In the genomic region with DNA sequence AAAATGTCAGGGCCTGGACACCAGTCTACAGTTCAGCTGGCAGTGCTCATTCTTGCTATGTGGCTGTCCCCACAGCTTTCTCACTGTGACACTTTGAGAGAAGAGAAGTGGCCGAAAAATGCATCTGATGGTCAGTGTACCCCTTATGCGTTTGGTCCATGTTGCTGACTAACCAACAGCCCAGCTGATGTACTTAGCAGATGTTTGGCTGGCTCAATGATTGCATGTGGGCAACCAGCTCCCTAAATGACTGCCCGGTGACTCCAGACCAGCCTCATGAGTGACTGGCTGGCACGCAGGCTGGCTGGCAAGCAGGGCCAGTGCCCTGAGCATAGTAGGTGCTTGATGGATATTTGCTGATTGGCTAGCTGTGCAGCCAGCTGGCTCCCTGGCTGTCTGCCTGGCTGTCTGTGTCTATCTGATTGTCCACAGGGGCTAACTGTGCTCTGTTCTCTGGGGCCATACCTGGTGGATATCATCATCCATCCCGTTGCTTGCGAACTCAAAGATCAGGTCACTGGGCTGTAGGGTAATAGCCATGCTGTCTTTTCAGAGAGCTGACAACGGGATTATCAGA, we compare ENCODE assay signal across 17 cellular contexts. TPM values are rescaled to one million over a fixed set of nuclear protein-coding genes. Genes with fewer than 3 reads are reported as not detected.
DNase-seq lines count a peak whose midpoint lies in the region; ATAC-seq and TF ChIP-seq lines count a peak whose summit lies in the region.
"Had no signal": no experiment of that assay in that cellular context is flagged by ENCODE, and none has a peak within 500 bp of the region (broad histone marks: within the 10 kb centered on the region; RNA-seq: fewer than 3 reads in every experiment).

No MANE protein-coding gene starts in this region.

- peaks cover 21% of the 10 kb centered on the region for H3K4me1 ChIP-seq in GM23248 (ENCODE audit: insufficient read depth)
- H3K4me1 ChIP-seq in osteoblast (ENCODE audit: insufficient read depth, low read length), result peaks cover 14% of the 10 kb centered on the region

- in situ Hi-C loops in GM23248 (cut with MboI), result no loop called here

- H3K4me3 ChIP-seq in GM23248, result no peak overlapping the region
- H3K4me3 ChIP-seq in osteoblast (ENCODE audit: insufficient read depth, low read length), result no peak overlapping the region
- H3K4me3 ChIP-seq: dorsolateral prefrontal cortex, ovary, transverse colon had no signal

- WGBS in GM23248 (ENCODE audit: low coverage in 1 of 2, low lambda C conversion rate in 2 of 2, missing lambda C conversion rate in 2 of 2), 2 experiments, result 73 to 84% methylated on average over 7 of the region's 7 CpGs

- intact Hi-C loops in activated T-helper 2 cell treated with anti-CD3 and anti-CD28 coated beads, Interferon-gamma antibody, Interleukin-2, Interleukin-4, amounts not matched to agents 10 μg/mL and 5 μg/mL and 100 μg/mL, durations not matched to agents 14 hours and 24 hours and 36 hours (cut with micrococcal nuclease), result loop anchor here (5.0 kb wide), 1 partner anchor 186 kb away; the partner anchor contains the start of gene ZNF280C
- intact Hi-C loops in posterior cingulate gyrus (cut with DNase I), result loop anchor here (1.0 to 5.0 kb wide), 2 partner anchors 41 to 111 kb away; no protein-coding TSS in a partner anchor

- ATAC-seq in GM21825 (IDR thresholded peaks at IDR 0.05; ENCODE audit: unreplicated experiment), result no peak

- H3K27me3 ChIP-seq in GM23248 (replicated peaks; ENCODE audit: insufficient read depth), result no peaks in the 10 kb centered on the region
- no peaks in the 10 kb centered on the region for H3K27me3 ChIP-seq in osteoblast (ENCODE audit: insufficient read depth, low read length)
- H3K27me3 ChIP-seq: brain microvascular endothelial cell, ovary, transverse colon had no signal

- 0 out of 2 replicates have a peak overlapping the region, but pooled peaks have one; percentile 68 for H3K27ac ChIP-seq in GM23248
- H3K27ac ChIP-seq in osteoblast (ENCODE audit: low read depth, low read length), result no peak overlapping the region
- H3K27ac ChIP-seq: brain microvascular endothelial cell, dorsolateral prefrontal cortex had no signal

- no peaks in the 10 kb centered on the region for H3K27me3 Mint-ChIP-seq in activated CD4-positive, alpha-beta T cell treated with anti-CD3 and anti-CD28 coated beads, Interleukin-2, amount 10 ng/mL, durations not matched to agents 7 days and 5 days
- H3K27me3 Mint-ChIP-seq in activated T-helper 2 cell treated with anti-CD3 and anti-CD28 coated beads, Interferon-gamma antibody, Interleukin-2, Interleukin-4, amounts not matched to agents 10 μg/mL and 5 μg/mL and 100 μg/mL, durations not matched to agents 14 hours and 24 hours and 36 hours (ENCODE audit: low read depth), result no peaks in the 10 kb centered on the region
- H3K27me3 Mint-ChIP-seq: activated CD4-positive, alpha-beta T cell treated with anti-CD3 and anti-CD28 coated beads, Interleukin-2, amount 10 ng/mL, durations not matched to agents 24 days and 14 days had no signal

- no peak overlapping the region for H3K9ac ChIP-seq in GM23248

- peak overlapping the region; percentile 55 for H3K4me3 Mint-ChIP-seq in activated CD4-positive, alpha-beta T cell treated with anti-CD3 and anti-CD28 coated beads, Interleukin-2, amount 10 ng/mL, durations not matched to agents 7 days and 5 days
- no peak overlapping the region for H3K4me3 Mint-ChIP-seq in activated T-helper 2 cell treated with anti-CD3 and anti-CD28 coated beads, Interferon-gamma antibody, Interleukin-2, Interleukin-4, amounts not matched to agents 10 μg/mL and 5 μg/mL and 100 μg/mL, durations not matched to agents 14 hours and 24 hours and 36 hours (ENCODE audit: low read depth)

- peaks cover 56% of the 10 kb centered on the region for H3K4me1 Mint-ChIP-seq in activated CD4-positive, alpha-beta T cell treated with anti-CD3 and anti-CD28 coated beads, Interleukin-2, amount 10 ng/mL, durations not matched to agents 7 days and 5 days
- H3K4me1 Mint-ChIP-seq in activated T-helper 2 cell treated with anti-CD3 and anti-CD28 coated beads, Interferon-gamma antibody, Interleukin-2, Interleukin-4, amounts not matched to agents 10 μg/mL and 5 μg/mL and 100 μg/mL, durations not matched to agents 14 hours and 24 hours and 36 hours (ENCODE audit: low read depth), result peaks cover 37% of the 10 kb centered on the region

- no peaks in the 10 kb centered on the region for H3F3A ChIP-seq in GM23248 (ENCODE audit: insufficient read depth)

- peaks cover 36% of the 10 kb centered on the region for H3K79me2 ChIP-seq in GM23248 (ENCODE audit: insufficient read depth)
- peaks cover 31% of the 10 kb centered on the region for H3K79me2 ChIP-seq in osteoblast (ENCODE audit: insufficient read depth, low read length)

- TF ChIP-seq CTCF in osteoblast (IDR thresholded peaks at IDR 0.05; ENCODE audit: extremely low read depth, low read depth, low read length), result no peak

- H3K9me3 Mint-ChIP-seq in activated CD4-positive, alpha-beta T cell treated with anti-CD3 and anti-CD28 coated beads, Interleukin-2, amount 10 ng/mL, durations not matched to agents 7 days and 5 days, result no peaks in the 10 kb centered on the region
- H3K9me3 Mint-ChIP-seq in activated T-helper 2 cell treated with anti-CD3 and anti-CD28 coated beads, Interferon-gamma antibody, Interleukin-2, Interleukin-4, amounts not matched to agents 10 μg/mL and 5 μg/mL and 100 μg/mL, durations not matched to agents 14 hours and 24 hours and 36 hours, result no peaks in the 10 kb centered on the region
- H3K9me3 Mint-ChIP-seq: activated CD4-positive, alpha-beta T cell treated with anti-CD3 and anti-CD28 coated beads, Interleukin-2, amount 10 ng/mL, durations not matched to agents 24 days and 14 days had no signal

- DNase-seq in activated CD4-positive, alpha-beta T cell treated with anti-CD3 and anti-CD28 coated beads, Interleukin-2, amount 10 ng/mL, durations not matched to agents 7 days and 5 days, result no peak
- no peak for DNase-seq in activated CD4-positive, alpha-beta T cell treated with anti-CD3 and anti-CD28 coated beads for 4 hours
- DNase-seq in GM23248 (peak; percentile 30), osteoblast (ENCODE audit: insufficient read length, low spot score, missing footprints) (peak; percentile 53), posterior cingulate gyrus (no peak)
- no peak for DNase-seq in activated T-helper 2 cell treated with anti-CD3 and anti-CD28 coated beads, Interferon-gamma antibody, Interleukin-2, Interleukin-4, amounts not matched to agents 10 μg/mL and 5 μg/mL and 100 μg/mL, durations not matched to agents 14 hours and 24 hours and 36 hours (ENCODE audit: low spot score)
- DNase-seq in activated CD4-positive, alpha-beta T cell treated with anti-CD3 and anti-CD28 coated beads, Interleukin-2, amount 50 U/mL, for 1 hour, result no peak
- DNase-seq: activated CD4-positive, alpha-beta T cell treated with anti-CD3 and anti-CD28 coated beads, Interleukin-2, amount 10 ng/mL, durations not matched to agents 24 days and 14 days; activated effector memory CD4-positive, alpha-beta T cell treated with Interleukin-2 at 50 U/mL for 16 hours; brain microvascular endothelial cell; dorsolateral prefrontal cortex; NCI-H1105 treated with DMSO at 0.1 percent for 48 hours; NK-92 treated with Interleukin-12 subunit alpha and Interleukin-12 subunit beta, amount 100 ng/mL, for 24 hours; ovary; SIG-M5; transverse colon had no signal

- H3K9me3 ChIP-seq in GM23248 (ENCODE audit: low read depth) (no peaks in the 10 kb centered on the region), osteoblast (ENCODE audit: low read depth, low read length) (no peaks in the 10 kb centered on the region)
- H3K9me3 ChIP-seq: ovary, transverse colon had no signal

- POLR2A ChIA-PET in activated CD4-positive, alpha-beta T cell treated with anti-CD3 and anti-CD28 coated beads, Interleukin-2, amount 10 ng/mL, durations not matched to agents 7 days and 5 days (lab: Charles Lee), result no interaction called here

- CTCF ChIA-PET in activated CD4-positive, alpha-beta T cell treated with anti-CD3 and anti-CD28 coated beads, Interleukin-2, amount 10 ng/mL, durations not matched to agents 7 days and 5 days (lab: Charles Lee), result interaction anchor here (0.6 to 4.0 kb wide), 12 partner anchors 13 to 114 kb away, joined by 3 to 29 read pairs (median 6); partner anchors contain the start of gene AIFM1

- H3K9me2 ChIP-seq in GM23248 (ENCODE audit: insufficient read depth), result no peaks in the 10 kb centered on the region

- H4K20me1 ChIP-seq in GM23248 (ENCODE audit: insufficient read depth) (no peaks in the 10 kb centered on the region), osteoblast (ENCODE audit: insufficient read depth, low read length) (peaks cover 14% of the 10 kb centered on the region)

- H3K27ac Mint-ChIP-seq in activated CD4-positive, alpha-beta T cell treated with anti-CD3 and anti-CD28 coated beads, Interleukin-2, amount 10 ng/mL, durations not matched to agents 7 days and 5 days, result peak overlapping the region; percentile 84
- H3K27ac Mint-ChIP-seq in activated T-helper 2 cell treated with anti-CD3 and anti-CD28 coated beads, Interferon-gamma antibody, Interleukin-2, Interleukin-4, amounts not matched to agents 10 μg/mL and 5 μg/mL and 100 μg/mL, durations not matched to agents 14 hours and 24 hours and 36 hours, result peak overlapping the region; percentile 78

- H2AFZ ChIP-seq in GM23248, result no peak overlapping the region
- H2AFZ ChIP-seq in osteoblast (ENCODE audit: low read length), result no peak overlapping the region

- H3K36me3 ChIP-seq in GM23248 (ENCODE audit: low read depth), result no peaks in the 10 kb centered on the region
- no peaks in the 10 kb centered on the region for H3K36me3 ChIP-seq in osteoblast (ENCODE audit: insufficient read depth, low read length)
- H3K36me3 ChIP-seq: brain microvascular endothelial cell, ovary, transverse colon had no signal

- H3K36me3 Mint-ChIP-seq in activated CD4-positive, alpha-beta T cell treated with anti-CD3 and anti-CD28 coated beads, Interleukin-2, amount 10 ng/mL, durations not matched to agents 7 days and 5 days (ENCODE audit: low read depth), result peaks cover 28% of the 10 kb centered on the region
- H3K36me3 Mint-ChIP-seq in activated T-helper 2 cell treated with anti-CD3 and anti-CD28 coated beads, Interferon-gamma antibody, Interleukin-2, Interleukin-4, amounts not matched to agents 10 μg/mL and 5 μg/mL and 100 μg/mL, durations not matched to agents 14 hours and 24 hours and 36 hours (ENCODE audit: low read depth), result peaks cover 23% of the 10 kb centered on the region

- H3K4me2 ChIP-seq in GM23248 (ENCODE audit: unreplicated experiment), result no peak overlapping the region
- no peak overlapping the region for H3K4me2 ChIP-seq in osteoblast (ENCODE audit: insufficient read depth, low read length)

RNA-seq across cellular contexts. Expression of gene ELF4, which starts 29.4 kb away (rescaled TPM):
- 10 to 100 TPM; 46.0 to 49.5 TPM for total RNA-seq in activated CD4-positive, alpha-beta T cell treated with anti-CD3 and anti-CD28 coated beads, Interleukin-2, amount 10 ng/mL, durations not matched to agents 7 days and 5 days
- total RNA-seq in GM23248 (2014; rRNA removed; shearing (Covaris generic)), result 16.5 and 19.2 TPM in 2 replicates
- 9.4 TPM in 2 replicates for polyA plus RNA-seq in GM23248 (2016; fragmentation: Nextera tagmentation; extraction: Ambion mirVana)
- total RNA-seq in activated T-helper 2 cell treated with anti-CD3 and anti-CD28 coated beads, Interferon-gamma antibody, Interleukin-2, Interleukin-4, amounts not matched to agents 10 μg/mL and 5 μg/mL and 100 μg/mL, durations not matched to agents 14 hours and 24 hours and 36 hours, result 31.8 and 33.6 TPM in 2 replicates
- 24.8 and 25.0 TPM in 2 replicates for total RNA-seq in osteoblast

Comparison
In these comparisons a context has a peak if more than half of its experiments do, and no peak if none do; other contexts are left out.
1. DNase-seq: peak in GM23248 (single experiment) and osteoblast (single experiment); none in activated CD4-positive, alpha-beta T cell treated with anti-CD3 and anti-CD28 coated beads, Interleukin-2, amount 10 ng/mL, durations not matched to agents 7 days and 5 days (single experiment), activated CD4-positive, alpha-beta T cell treated with anti-CD3 and anti-CD28 coated beads for 4 hours (0 of 2), activated T-helper 2 cell treated with anti-CD3 and anti-CD28 coated beads, Interferon-gamma antibody, Interleukin-2, Interleukin-4, amounts not matched to agents 10 μg/mL and 5 μg/mL and 100 μg/mL, durations not matched to agents 14 hours and 24 hours and 36 hours (single experiment), posterior cingulate gyrus (0 of 10) and activated CD4-positive, alpha-beta T cell treated with anti-CD3 and anti-CD28 coated beads, Interleukin-2, amount 50 U/mL, for 1 hour (single experiment).